Comparison of ENCODE assay signal across 31 cellular contexts in genomic region chr17:27666831-27667560, GRCh38.
"Had no signal": no experiment of that assay in that cellular context is flagged by ENCODE, and none has a peak within 500 bp of the region (broad histone marks: within the 10 kb centered on the region; RNA-seq: fewer than 3 reads in every experiment).

No MANE protein-coding gene starts in this region.

- H3K36me3 Mint-ChIP-seq: activated naive CD4-positive, alpha-beta T cell treated with anti-CD3 and anti-CD28 coated beads, Interleukin-2, amount 50 U/mL, for 24 hours; stimulated activated naive B cell treated with anti-CD40 and anti-IgM and Interleukin-4, amounts not matched to agents 10 μg/mL and 1 μg/mL and 100 μg/mL, for 72 hours had no signal

- ATAC-seq: activated CD4-positive, CD25-positive, alpha-beta regulatory T cell treated with anti-CD3 and anti-CD28 coated beads, Interleukin-2, amount 50 U/mL, for 24 hours; body of pancreas; effector memory CD8-positive, alpha-beta T cell; gastroesophageal sphincter; left lung; stimulated activated naive B cell treated with anti-CD40 and anti-IgM and Interleukin-4, amounts not matched to agents 10 μg/mL and 1 μg/mL and 100 μg/mL, for 72 hours; T-helper 17 cell had no signal

- H3K9ac ChIP-seq: SK-N-SH had no signal

- H3K27ac Mint-ChIP-seq: activated naive CD4-positive, alpha-beta T cell treated with anti-CD3 and anti-CD28 coated beads, Interleukin-2, amount 50 U/mL, for 24 hours; activated T-helper 2 cell treated with anti-CD3 and anti-CD28 coated beads, Interferon-gamma antibody, Interleukin-2, Interleukin-4, amounts not matched to agents 10 μg/mL and 5 μg/mL and 100 μg/mL, durations not matched to agents 14 hours and 24 hours and 36 hours; effector memory CD8-positive, alpha-beta T cell; nephron; stimulated activated naive B cell treated with anti-CD40 and anti-IgM and Interleukin-4, amounts not matched to agents 10 μg/mL and 1 μg/mL and 100 μg/mL, for 72 hours; T-helper 17 cell had no signal

- H3K27me3 ChIP-seq: body of pancreas, gastroesophageal sphincter, left lung, neutrophil, ovary, sigmoid colon, stomach, thyroid gland had no signal

- H3K36me3 ChIP-seq: gastroesophageal sphincter, left lung, neutrophil, ovary, prostate gland, sigmoid colon, stomach, thyroid gland, WERI-Rb-1 had no signal

- H3K9me3 Mint-ChIP-seq: activated naive CD4-positive, alpha-beta T cell treated with anti-CD3 and anti-CD28 coated beads, Interleukin-2, amount 50 U/mL, for 24 hours; activated T-helper 2 cell treated with anti-CD3 and anti-CD28 coated beads, Interferon-gamma antibody, Interleukin-2, Interleukin-4, amounts not matched to agents 10 μg/mL and 5 μg/mL and 100 μg/mL, durations not matched to agents 14 hours and 24 hours and 36 hours; effector memory CD8-positive, alpha-beta T cell; nephron; stimulated activated naive B cell treated with anti-CD40 and anti-IgM and Interleukin-4, amounts not matched to agents 10 μg/mL and 1 μg/mL and 100 μg/mL, for 72 hours had no signal

- H3K4me3 Mint-ChIP-seq: activated naive CD4-positive, alpha-beta T cell treated with anti-CD3 and anti-CD28 coated beads, Interleukin-2, amount 50 U/mL, for 24 hours; effector memory CD8-positive, alpha-beta T cell; nephron; stimulated activated naive B cell treated with anti-CD40 and anti-IgM and Interleukin-4, amounts not matched to agents 10 μg/mL and 1 μg/mL and 100 μg/mL, for 72 hours; T-helper 17 cell had no signal

- H3K4me1 Mint-ChIP-seq: activated naive CD4-positive, alpha-beta T cell treated with anti-CD3 and anti-CD28 coated beads, Interleukin-2, amount 50 U/mL, for 24 hours; nephron; stimulated activated naive B cell treated with anti-CD40 and anti-IgM and Interleukin-4, amounts not matched to agents 10 μg/mL and 1 μg/mL and 100 μg/mL, for 72 hours; T-helper 17 cell had no signal

- H3K4me3 ChIP-seq: body of pancreas, gastroesophageal sphincter, left lung, lung, ovary, prostate gland, sigmoid colon, stomach, thyroid gland had no signal

- H3K9me3 ChIP-seq: body of pancreas, gastroesophageal sphincter, left lung, neutrophil, ovary, prostate gland, sigmoid colon, SK-N-SH, stomach, thyroid gland had no signal

- H3K27ac ChIP-seq: body of pancreas, gastroesophageal sphincter, left lung, neutrophil, ovary, prostate gland, sigmoid colon, stomach, thyroid gland, WERI-Rb-1 had no signal

- DNase-seq: activated CD4-positive, alpha-beta T cell treated with anti-CD3 and anti-CD28 coated beads for 48 hours; activated CD4-positive, alpha-beta T cell treated with anti-CD3 and anti-CD28 coated beads, Interleukin-2, amount 50 U/mL, for 48 hours; activated T-cell treated with anti-CD3 and anti-CD28 coated beads, Interleukin-2, amount 50 U/mL, for 48 hours; anterior cingulate cortex; body of pancreas; cerebellar nuclear complex; cortex of kidney; effector memory CD8-positive, alpha-beta T cell; hippocampal formation; left lung; mesendoderm; ovary; retina; sigmoid colon; SK-N-SH; small intestine; stimulated activated CD4-positive, alpha-beta T cell treated with anti-CD3 and anti-CD28 coated beads, Interleukin-2, amount 100 ng/mL, for 24 hours; stimulated activated naive B cell treated with anti-CD40 and anti-IgM and Interleukin-4, amounts not matched to agents 10 μg/mL and 1 μg/mL and 100 μg/mL, for 72 hours; stomach; T-helper 17 cell; T1000; thyroid gland; WERI-Rb-1 had no signal

- H3K4me1 ChIP-seq: body of pancreas, gastroesophageal sphincter, left lung, prostate gland, sigmoid colon, stomach, thyroid gland had no signal

- H3K27me3 Mint-ChIP-seq: activated naive CD4-positive, alpha-beta T cell treated with anti-CD3 and anti-CD28 coated beads, Interleukin-2, amount 50 U/mL, for 24 hours had no signal
